Comparison of ENCODE assay signal across 29 cellular contexts in the genomic region with DNA sequence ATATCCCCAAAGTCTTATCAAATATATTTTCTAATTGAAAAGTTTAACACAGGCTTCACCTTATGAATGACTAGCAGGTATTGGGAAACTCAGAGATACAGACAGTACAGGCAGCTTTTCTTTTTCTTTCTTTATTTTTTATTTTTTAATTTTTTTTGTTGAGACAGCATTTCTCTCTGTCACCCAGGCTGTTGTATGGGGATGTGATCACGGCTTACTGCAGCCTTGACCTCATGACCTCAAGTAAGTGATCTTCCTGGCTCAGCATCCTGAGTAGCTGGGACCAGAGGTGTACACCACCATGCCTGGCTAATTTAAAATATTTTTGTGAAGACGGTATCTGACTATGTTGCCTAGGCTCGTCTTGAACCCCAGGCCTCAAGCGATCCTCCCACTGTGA.
"Had no signal": no experiment of that assay in that cellular context is flagged by ENCODE, and none has a peak within 500 bp of the region (broad histone marks: within the 10 kb centered on the region; RNA-seq: fewer than 3 reads in every experiment).

No MANE protein-coding gene starts in this region.

- ATAC-seq: naive thymus-derived CD8-positive, alpha-beta T cell; natural killer cell treated with Interleukin-12 subunit alpha and Interleukin-12 subunit beta and Interleukin-15 and Interleukin-18, amount 100 ng/mL, for 72 hours; psoas muscle; right cardiac atrium; sciatic nerve; stimulated activated memory B cell treated with anti-CD40 and anti-IgM and Interleukin-4, amounts not matched to agents 10 μg/mL and 1 μg/mL and 100 μg/mL, for 72 hours; stimulated activated naive CD8-positive, alpha-beta T cell treated with anti-CD3 and anti-CD28 coated beads, Interleukin-15, amount 100 ng/mL, for 72 hours; stimulated activated naive CD8-positive, alpha-beta T cell treated with anti-CD3 and anti-CD28 coated beads, Interleukin-15, Interleukin-2, amounts not matched to agents 100 U/mL and 50 U/mL, for 24 hours; upper lobe of right lung had no signal

- H3K36me3 ChIP-seq: neural progenitor cell, ovary, spleen, suprapubic skin, tibial artery, transverse colon, upper lobe of right lung, uterus had no signal

- H3K4me2 ChIP-seq: neural progenitor cell, smooth muscle cell had no signal

- H3K4me1 ChIP-seq: neural progenitor cell, parathyroid adenoma, psoas muscle, spleen, suprapubic skin, testis, tibial artery, upper lobe of right lung, uterus had no signal

- DNase-seq: naive thymus-derived CD8-positive, alpha-beta T cell; occipital lobe; ovary; posterior cingulate gyrus; psoas muscle; right cardiac atrium; spleen; stimulated activated CD4-positive, alpha-beta T cell treated with anti-CD3 and anti-CD28 coated beads, Interleukin-12 subunit alpha, Interleukin-12 subunit beta, amount 100 ng/mL, for 4 hours; stimulated activated CD4-positive, alpha-beta T cell treated with anti-CD3 and anti-CD28 coated beads, Interleukin-1b, Interleukin-23, amount 100 ng/mL, for 48 hours; stimulated activated CD4-positive, alpha-beta T cell treated with anti-CD3 and anti-CD28 coated beads, Interleukin-4, amount 100 ng/mL, for 1 hour; stimulated activated CD4-positive, alpha-beta T cell treated with anti-CD3 and anti-CD28 coated beads, Interleukin-4, amount 100 ng/mL, for 4 hours; stimulated activated CD8-positive, alpha-beta memory T cell treated with anti-CD3 and anti-CD28 coated beads, Interleukin-4, amount 100 ng/mL, for 48 hours; stimulated activated naive CD4-positive, alpha-beta T cell; stimulated activated naive CD8-positive, alpha-beta T cell treated with anti-CD3 and anti-CD28 coated beads, Interleukin-15, amount 100 ng/mL, for 72 hours; stimulated activated naive CD8-positive, alpha-beta T cell treated with anti-CD3 and anti-CD28 coated beads, Interleukin-15, Interleukin-2, amounts not matched to agents 100 U/mL and 50 U/mL, for 24 hours; substantia nigra; testis; tibial artery; transverse colon; upper lobe of right lung; uterus had no signal

- H2AFZ ChIP-seq: neural progenitor cell, parathyroid adenoma had no signal

- H3K4me3 ChIP-seq: neural progenitor cell, ovary, psoas muscle, skin epidermis, smooth muscle cell, spleen, suprapubic skin, testis, tibial artery, transverse colon, upper lobe of right lung, uterus had no signal

- H3K27ac ChIP-seq: neural progenitor cell, ovary, parathyroid adenoma, psoas muscle, skin epidermis, spleen, suprapubic skin, testis, tibial artery, transverse colon, upper lobe of right lung, uterus had no signal

- H3K9me3 ChIP-seq: ovary, psoas muscle, spleen, suprapubic skin, testis, tibial artery, transverse colon, upper lobe of right lung, uterus had no signal

- H3K27me3 ChIP-seq: neural progenitor cell, ovary, spleen, suprapubic skin, testis, tibial artery, transverse colon, upper lobe of right lung, uterus had no signal

- H3K79me2 ChIP-seq: parathyroid adenoma had no signal

- H3K9ac ChIP-seq: neural progenitor cell, parathyroid adenoma had no signal
